3 cellular contexts compared by ENCODE assay signal in genomic region chr7:30543115-30543514, GRCh38. TPM values are rescaled to one million over a fixed set of nuclear protein-coding genes. Genes with fewer than 3 reads are reported as not detected.
DNase-seq lines count a peak whose midpoint lies in the region; ATAC-seq, FAIRE-seq and TF ChIP-seq lines count a peak whose summit lies in the region.
"Not testable (repeated sequence)": the region's sequence is repeated elsewhere in the genome, so short reads cannot be mapped to it uniquely, and the experiment has no call there.

No MANE protein-coding gene starts in this region.

- not testable (repeated sequence) for H3K9ac ChIP-seq in K562 (ENCODE audit: insufficient read depth in 1 of 2, low read depth in 2 of 2, low read length in 2 of 2)

- BruUV-seq in K562 (replicated peaks; lab: Mats Ljungman, UMichigan) = not testable (repeated sequence)

- not testable (repeated sequence) for DNase-seq in K562 (ENCODE audit: extremely low read depth in 1 of 4, low spot score in 3 of 4)

- H3K79me2 ChIP-seq in K562 (ENCODE audit: control insufficient read depth, insufficient read depth, low read length) = not testable (repeated sequence)

- not testable (repeated sequence) for H3K36me3 ChIP-seq in HEK293 (ENCODE audit: control insufficient read depth in 2 of 2, insufficient read depth in 1 of 2, low read length in 2 of 2); K562 (ENCODE audit: control insufficient read depth, insufficient read depth, low read length)

- CTCF ChIA-PET in HEK293 (lab: Yijun Ruan, JAX); K562 (lab: Yijun Ruan, JAX; ENCODE audit: low intra/inter-chr PET ratio): not testable (repeated sequence)

- not testable (repeated sequence) for H3K9me3 ChIP-seq in HEK293 (ENCODE audit: control insufficient read depth, insufficient read depth, low read depth, low read length); K562 (replicated peaks; ENCODE audit: control insufficient read depth, insufficient read depth, low read depth, low read length)

- ATAC-seq in SK-N-SH treated with all-trans-retinoic acid at 6 μM for 48 hours, K562: not testable (repeated sequence)

- H4K20me1 ChIP-seq in K562 (replicated peaks; ENCODE audit: control insufficient read depth, insufficient read depth, low read length) = not testable (repeated sequence)

- in situ Hi-C loops in K562 (cut with MboI) = not testable (repeated sequence)

- not testable (repeated sequence) for H3K27ac ChIP-seq in HEK293 (ENCODE audit: extremely low read depth, low read depth, low read length); K562 (ENCODE audit: extremely low read depth, low read depth, low read length)

- WGBS in K562 (ENCODE audit: insufficient coverage, low coverage, missing lambda C conversion rate) = 76% methylated on average over 4 of the region's 4 CpGs

- POLR2A ChIA-PET in HEK293 (lab: Yijun Ruan, JAX); K562 (lab: Yijun Ruan, JAX): not testable (repeated sequence)

- not testable (repeated sequence) for TF ChIP-seq RAD21 in K562 (CRISPR knock-in tag; conservative IDR thresholded peaks at IDR 0.05 in 1 of 2, IDR thresholded peaks at IDR 0.05 in 1 of 2)

- not testable (repeated sequence) for TF ChIP-seq EP300 in K562 (IDR thresholded peaks at IDR 0.05; ENCODE audit: low read length)

- TF ChIP-seq POLR2A in K562 (conservative IDR thresholded peaks at IDR 0.05) = not testable (repeated sequence)

- not testable (repeated sequence) for H3K9me1 ChIP-seq in K562 (ENCODE audit: control insufficient read depth, insufficient read depth, low read length)

- H3K4me1 ChIP-seq in HEK293 (ENCODE audit: control insufficient read depth, insufficient read depth, low read length); K562 (replicated peaks in 1 of 2; ENCODE audit: control insufficient read depth in 2 of 2, insufficient read depth in 2 of 2, low read length in 2 of 2): not testable (repeated sequence)

- intact Hi-C loops in K562 (cut with micrococcal nuclease) = not testable (repeated sequence)

- H3K4me2 ChIP-seq in K562 (ENCODE audit: insufficient read depth, low read length) = not testable (repeated sequence)

- not testable (repeated sequence) for FAIRE-seq in K562 (lab: Jason Lieb, UNC)

- not testable (repeated sequence) for TF ChIP-seq CTCF in HEK293 (tag by site-specific recombination; IDR thresholded peaks at IDR 0.05); K562 (IDR thresholded peaks at IDR 0.05 in 2 of 3, conservative IDR thresholded peaks at IDR 0.05 in 1 of 3; ENCODE audit: insufficient read depth in 2 of 3, low read depth in 1 of 3, low read length in 3 of 3)

- H3K4me3 ChIP-seq in HEK293 (ENCODE audit: low read depth, low read length); K562: not testable (repeated sequence)

- H3K27me3 ChIP-seq in K562 (ENCODE audit: control insufficient read depth in 2 of 2, insufficient read depth in 2 of 2, low read length in 2 of 2) = not testable (repeated sequence)

- H2AFZ ChIP-seq in K562 (ENCODE audit: low read depth, low read length) = not testable (repeated sequence)

TF ChIP-seq in HEK293, 187 proteins besides CTCF, POLR2A, EP300 and RAD21:
- peak; percentile 85 for TF ChIP-seq ZNF146 (tag by site-specific recombination; IDR thresholded peaks at IDR 0.05)

TF ChIP-seq in SK-N-SH treated with all-trans-retinoic acid at 6 μM for 48 hours, 23 proteins besides CTCF, POLR2A, EP300 and RAD21:
- TF ChIP-seq ZNF8 (CRISPR knock-in tag; IDR thresholded peaks at IDR 0.05) = 0 out of 2 replicates have a peak, but pooled peaks have one; percentile 36

TF ChIP-seq in K562, 482 proteins besides CTCF, POLR2A, EP300 and RAD21:
- TF ChIP-seq ZNF146 (CRISPR knock-in tag; IDR thresholded peaks at IDR 0.05; ENCODE audit: unreplicated experiment) = peak; percentile 56

RNA-seq across cellular contexts. Expression of gene GGCT, which starts 38.5 kb away (rescaled TPM):
- total RNA-seq in K562 (2011; cell fraction: chromatin; rRNA removed; ENCODE audit: low replicate concordance) = 9.2 and 19.4 TPM in 2 replicates
- total RNA-seq in K562 (2011; cell fraction: nucleolus; rRNA removed) = 9.2 and 13.2 TPM in 2 replicates
- 15.5 and 27.6 TPM in 2 replicates for total RNA-seq in K562 (2011; cell fraction: nucleoplasm; rRNA removed)
- total RNA-seq in K562 (2014; rRNA removed) = 109 and 110 TPM in 2 replicates
- 157 and 168 TPM in 2 replicates for total RNA-seq in K562 (2014; rRNA removed; fragmentation: Illumina TruSeq; extraction: Trizol)
- 119 and 136 TPM in 2 replicates for total RNA-seq in K562 (2015; rRNA removed; fragmentation: Illumina TruSeq; extraction: Trizol)
- 97.1 and 98.3 TPM in 2 replicates for total RNA-seq in K562 (2021)
- 58.6 and 79.0 TPM in 2 replicates for polyA plus RNA-seq in K562 (2011; rRNA removed)
- polyA plus RNA-seq in K562 (2011; cell fraction: cytosol; rRNA removed) = 36.9 and 38.3 TPM in 2 replicates
- polyA plus RNA-seq in K562 (2011; cell fraction: nucleus; rRNA removed) = 25.2 and 29.3 TPM in 2 replicates
- polyA plus RNA-seq in K562 (2012) = 111 and 128 TPM in 2 replicates
- 127 and 133 TPM in 2 replicates for polyA plus RNA-seq in K562 (2014; fragmentation: Illumina TruSeq; extraction: Trizol)
- 100 to 1,000 TPM; 285 to 349 TPM for polyA plus RNA-seq in K562 (2014; fragmentation: Nextera tagmentation; extraction: Ambion mirVana)
- 174 and 176 TPM in 2 replicates for polyA plus RNA-seq in K562 (2014; rRNA removed)
- polyA minus RNA-seq in K562 (2011; rRNA and poly(A)+ RNA removed) = 15.7 and 17.3 TPM in 2 replicates
- polyA minus RNA-seq in K562 (2011; cell fraction: cytosol; rRNA and poly(A)+ RNA removed) = 9.3 and 13.7 TPM in 2 replicates
- polyA minus RNA-seq in K562 (2011; cell fraction: nucleus; rRNA and poly(A)+ RNA removed) = 11.4 and 12.6 TPM in 2 replicates

RNA-seq across cellular contexts. Expression of gene GARS1, which starts 51.6 kb away (rescaled TPM):
- total RNA-seq in K562 (2011; cell fraction: chromatin; rRNA removed; ENCODE audit: low replicate concordance) = 222 and 446 TPM in 2 replicates
- total RNA-seq in K562 (2011; cell fraction: nucleolus; rRNA removed) = 158 and 190 TPM in 2 replicates
- total RNA-seq in K562 (2011; cell fraction: nucleoplasm; rRNA removed) = 225 and 258 TPM in 2 replicates
- total RNA-seq in K562 (2014; rRNA removed) = 142 and 196 TPM in 2 replicates
- 272 and 300 TPM in 2 replicates for total RNA-seq in K562 (2014; rRNA removed; fragmentation: Illumina TruSeq; extraction: Trizol)
- total RNA-seq in K562 (2015; rRNA removed; fragmentation: Illumina TruSeq; extraction: Trizol) = 147 TPM in 2 replicates
- 270 and 312 TPM in 2 replicates for total RNA-seq in K562 (2021)
- 391 and 636 TPM in 2 replicates for polyA plus RNA-seq in K562 (2011; rRNA removed)
- polyA plus RNA-seq in K562 (2011; cell fraction: cytosol; rRNA removed) = 349 and 578 TPM in 2 replicates
- 440 and 547 TPM in 2 replicates for polyA plus RNA-seq in K562 (2011; cell fraction: nucleus; rRNA removed)
- polyA plus RNA-seq in K562 (2012) = 138 and 517 TPM in 2 replicates
- polyA plus RNA-seq in K562 (2014; fragmentation: Illumina TruSeq; extraction: Trizol) = 650 and 769 TPM in 2 replicates
- polyA plus RNA-seq in K562 (2014; fragmentation: Nextera tagmentation; extraction: Ambion mirVana) = 100 to 1,000 TPM; 205 to 227 TPM
- 234 and 319 TPM in 2 replicates for polyA plus RNA-seq in K562 (2014; rRNA removed)
- 421 and 586 TPM in 2 replicates for polyA minus RNA-seq in K562 (2011; rRNA and poly(A)+ RNA removed)
- polyA minus RNA-seq in K562 (2011; cell fraction: cytosol; rRNA and poly(A)+ RNA removed) = 264 and 340 TPM in 2 replicates
- 178 and 266 TPM in 2 replicates for polyA minus RNA-seq in K562 (2011; cell fraction: nucleus; rRNA and poly(A)+ RNA removed)
